In the genomic region with DNA sequence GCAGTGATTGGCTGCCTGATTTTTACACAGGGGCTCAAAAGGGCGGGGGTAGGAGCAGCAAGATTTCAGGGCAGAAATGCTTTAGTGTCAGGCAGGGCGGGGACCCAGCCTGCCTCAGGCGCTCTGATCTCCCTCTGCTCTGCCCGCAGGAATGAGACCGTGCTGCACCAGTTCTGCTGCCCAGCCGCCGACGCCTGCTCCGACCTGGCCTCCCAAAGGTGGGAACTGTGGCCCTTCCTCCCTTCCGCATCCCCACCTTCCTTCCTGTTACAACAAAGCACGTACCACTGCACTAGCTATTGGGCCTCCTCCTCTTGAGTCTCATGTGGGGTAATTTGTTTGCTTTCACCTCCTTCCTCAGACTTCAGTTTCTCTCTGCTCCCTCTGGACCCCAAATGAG, we compare ENCODE assay signal across 22 cellular contexts. TPM values are rescaled to one million over a fixed set of nuclear protein-coding genes. Genes with fewer than 3 reads are reported as not detected.
DNase-seq lines count a peak whose midpoint lies in the region; ATAC-seq, FAIRE-seq and TF ChIP-seq lines count a peak whose summit lies in the region.
"Had no signal": no experiment of that assay in that cellular context is flagged by ENCODE, and none has a peak within 500 bp of the region (broad histone marks: within the 10 kb centered on the region; RNA-seq: fewer than 3 reads in every experiment).

No MANE protein-coding gene starts in this region.

- TF ChIP-seq POLR2A in GM12892 (IDR thresholded peaks at IDR 0.05; ENCODE audit: low read depth, low read length): no peak

- H2BK12ac ChIP-seq in trophoblast cell (ENCODE audit: low read length): no peak overlapping the region

- TF ChIP-seq CTCF in GM23338 (conservative IDR thresholded peaks at IDR 0.05; ENCODE audit: low read depth in 2 of 2): no peak
- TF ChIP-seq CTCF in astrocyte (IDR thresholded peaks at IDR 0.05; ENCODE audit: insufficient read depth, low read depth, low read length): no peak

- H3K36me3 ChIP-seq in GM23338 (ENCODE audit: insufficient read depth): no peaks in the 10 kb centered on the region
- H3K36me3 ChIP-seq in astrocyte (ENCODE audit: insufficient read depth, low read length): no peaks in the 10 kb centered on the region
- H3K36me3 ChIP-seq in trophoblast cell (ENCODE audit: control insufficient read depth in 1 of 2, insufficient read depth in 2 of 2, low read length in 2 of 2): no peaks in the 10 kb centered on the region
- H3K36me3 ChIP-seq: brain microvascular endothelial cell, heart left ventricle, Peyer's patch had no signal

- FAIRE-seq in astrocyte (lab: Jason Lieb, UNC) (no peak), GM12892 (lab: Jason Lieb, UNC) (no peak)
- FAIRE-seq: G401.6 had no signal

- H3K4me3 ChIP-seq in GM23338 (peak overlapping the region; percentile 42), astrocyte (ENCODE audit: insufficient read depth, low read depth, low read length) (no peak overlapping the region), iPS-18c (ENCODE audit: insufficient read depth, low read depth, low read length) (peak overlapping the region; percentile 31), trophoblast cell (ENCODE audit: low read depth, low read length) (no peak overlapping the region)
- H3K4me3 ChIP-seq: heart left ventricle, Peyer's patch, skin epidermis had no signal

- no peak overlapping the region for H2BK120ac ChIP-seq in trophoblast cell (ENCODE audit: insufficient read depth, low read length, poor library complexity)

- H2BK5ac ChIP-seq in trophoblast cell (ENCODE audit: low read depth, low read length, poor library complexity): no peak overlapping the region

- H3K27me3 ChIP-seq in GM23338 (ENCODE audit: insufficient read depth): peaks cover 4% of the 10 kb centered on the region; the same call in 1 of the 2 replicates
- H3K27me3 ChIP-seq in astrocyte (ENCODE audit: insufficient read depth, low read length): peaks cover 26% of the 10 kb centered on the region
- H3K27me3 ChIP-seq in trophoblast cell (ENCODE audit: insufficient read depth, low read length): no peaks in the 10 kb centered on the region
- H3K27me3 ChIP-seq: Peyer's patch had no signal

- H4K91ac ChIP-seq in trophoblast cell (ENCODE audit: low read depth, low read length): no peak overlapping the region

- H3K4me1 Mint-ChIP-seq in GM23338 (peaks cover 39% of the 10 kb centered on the region), astrocyte (ENCODE audit: low read depth, unreplicated experiment) (peaks cover 31% of the 10 kb centered on the region)
- H3K4me1 Mint-ChIP-seq: activated CD4-positive, alpha-beta T cell treated with anti-CD3 and anti-CD28 coated beads, Interleukin-2, amount 10 ng/mL, durations not matched to agents 24 days and 14 days had no signal

- H2AK5ac ChIP-seq in trophoblast cell (ENCODE audit: low read length): no peak overlapping the region

- H2AFZ ChIP-seq in GM23338: peak overlapping the region; percentile 93
- no peak overlapping the region for H2AFZ ChIP-seq in astrocyte (ENCODE audit: low read depth, low read length)
- no peak overlapping the region for H2AFZ ChIP-seq in trophoblast cell (ENCODE audit: insufficient read depth, low read length, poor library complexity)

- H3K27ac ChIP-seq in GM23338 (ENCODE audit: low read depth): no peak overlapping the region
- no peak overlapping the region for H3K27ac ChIP-seq in astrocyte (ENCODE audit: low read depth, low read length)
- no peak overlapping the region for H3K27ac ChIP-seq in trophoblast cell (ENCODE audit: low read depth, low read length)
- H3K27ac ChIP-seq: brain microvascular endothelial cell, heart left ventricle, Peyer's patch, skin epidermis had no signal

- H3K27ac Mint-ChIP-seq in GM23338: no peak overlapping the region
- no peak overlapping the region for H3K27ac Mint-ChIP-seq in astrocyte (ENCODE audit: unreplicated experiment)
- H3K27ac Mint-ChIP-seq: activated CD4-positive, alpha-beta T cell treated with anti-CD3 and anti-CD28 coated beads, Interleukin-2, amount 10 ng/mL, durations not matched to agents 24 days and 14 days; activated naive CD4-positive, alpha-beta T cell treated with anti-CD3 and anti-CD28 coated beads for 36 hours had no signal

- H3K9me2 ChIP-seq in GM23338 (ENCODE audit: insufficient read depth): no peaks in the 10 kb centered on the region

- peak overlapping the region; percentile 71 for H3K4me2 ChIP-seq in GM23338
- peak overlapping the region; percentile 36 for H3K4me2 ChIP-seq in astrocyte (ENCODE audit: low read length)
- peak overlapping the region; percentile 22 for H3K4me2 ChIP-seq in trophoblast cell (ENCODE audit: low read length)

- H4K20me1 ChIP-seq in GM23338 (replicated peaks; ENCODE audit: insufficient read depth): no peaks in the 10 kb centered on the region
- no peaks in the 10 kb centered on the region for H4K20me1 ChIP-seq in astrocyte (ENCODE audit: insufficient read depth, low read length)

- H3K4ac ChIP-seq in trophoblast cell (ENCODE audit: low read depth, low read length): no peak overlapping the region

- H3K79me1 ChIP-seq in trophoblast cell (ENCODE audit: low read length): no peaks in the 10 kb centered on the region

- H3K9me3 ChIP-seq in astrocyte (ENCODE audit: insufficient read depth, low read depth, low read length): no peaks in the 10 kb centered on the region
- H3K9me3 ChIP-seq in iPS-18c (ENCODE audit: control insufficient read depth, insufficient read depth, low read length): peaks cover 2% of the 10 kb centered on the region
- no peaks in the 10 kb centered on the region for H3K9me3 ChIP-seq in trophoblast cell (ENCODE audit: insufficient read depth, low read depth, low read length)
- H3K9me3 ChIP-seq: heart left ventricle, Peyer's patch had no signal

- no peaks in the 10 kb centered on the region for H3K36me3 Mint-ChIP-seq in GM23338 (ENCODE audit: low read depth)
- H3K36me3 Mint-ChIP-seq in astrocyte (ENCODE audit: low read depth, unreplicated experiment): peaks cover 3% of the 10 kb centered on the region

- no peak overlapping the region for H3K18ac ChIP-seq in trophoblast cell (ENCODE audit: low read length)

- H3K23ac ChIP-seq in trophoblast cell (ENCODE audit: low read length): no peak overlapping the region

- H3K27me3 Mint-ChIP-seq in GM23338 (ENCODE audit: insufficient read depth, low read depth, poor library complexity) (peaks cover 27% of the 10 kb centered on the region), astrocyte (ENCODE audit: low read depth, unreplicated experiment) (peaks cover 25% of the 10 kb centered on the region)

- H3K14ac ChIP-seq in trophoblast cell (ENCODE audit: low read length): no peak overlapping the region

- no peak overlapping the region for H4K8ac ChIP-seq in trophoblast cell (ENCODE audit: low read depth, low read length)

- DNase-seq in GM23338 (ENCODE audit: low spot score) (peak; percentile 58), astrocyte (ENCODE audit: low read depth) (no peak), trophoblast cell (peak in 1 of 2 donors; percentile 37), pons (ENCODE audit: low spot score) (no peak), GM12892 (ENCODE audit: insufficient read length) (no peak)
- DNase-seq in NK-92 treated with Interleukin-12 subunit alpha and Interleukin-12 subunit beta, amount 100 ng/mL, for 24 hours (lab: John Stamatoyannopoulos, UW): no peak
- DNase-seq: activated CD4-positive, alpha-beta T cell treated with anti-CD3 and anti-CD28 coated beads, Interleukin-2, amount 10 ng/mL, durations not matched to agents 24 days and 14 days; activated CD8-positive, alpha-beta memory T cell treated with anti-CD3 and anti-CD28 coated beads, Interleukin-2, amount 50 U/mL, for 48 hours; activated naive CD4-positive, alpha-beta T cell treated with anti-CD3 and anti-CD28 coated beads for 36 hours; brain microvascular endothelial cell; COR-L47; dermis blood vessel endothelial cell; heart left ventricle; KG1; NCI-H2171; NCI-H82; Peyer's patch; stimulated activated CD4-positive, alpha-beta T cell treated with anti-CD3 and anti-CD28 coated beads, Interleukin-4, amount 100 ng/mL, for 24 hours had no signal

- H3K4me1 ChIP-seq in GM23338 (ENCODE audit: insufficient read depth) (peaks cover 31% of the 10 kb centered on the region), astrocyte (ENCODE audit: insufficient read depth, low read length) (peaks cover 2% of the 10 kb centered on the region), trophoblast cell (ENCODE audit: control insufficient read depth in 1 of 2, insufficient read depth in 2 of 2, low read length in 2 of 2) (peaks cover 5 to 6% of the 10 kb centered on the region in 2 experiments)
- H3K4me1 ChIP-seq: heart left ventricle, Peyer's patch had no signal

- H3K4me3 Mint-ChIP-seq in GM23338 (peak overlapping the region; percentile 58), astrocyte (ENCODE audit: unreplicated experiment) (peak overlapping the region; percentile 16)
- H3K4me3 Mint-ChIP-seq: activated CD4-positive, alpha-beta T cell treated with anti-CD3 and anti-CD28 coated beads, Interleukin-2, amount 10 ng/mL, durations not matched to agents 24 days and 14 days; activated naive CD4-positive, alpha-beta T cell treated with anti-CD3 and anti-CD28 coated beads for 36 hours had no signal

- H3K9ac ChIP-seq in astrocyte (ENCODE audit: low read length) (no peak overlapping the region), trophoblast cell (ENCODE audit: low read length) (no peak overlapping the region)

- no peak overlapping the region for H4K12ac ChIP-seq in trophoblast cell (ENCODE audit: low read depth, low read length)

- no peaks in the 10 kb centered on the region for H3F3A ChIP-seq in GM23338 (replicated peaks; ENCODE audit: low read depth)

- peaks cover 8% of the 10 kb centered on the region for H3K9me3 Mint-ChIP-seq in GM23338
- H3K9me3 Mint-ChIP-seq in astrocyte (ENCODE audit: unreplicated experiment): peaks cover 1% of the 10 kb centered on the region
- H3K9me3 Mint-ChIP-seq: activated CD4-positive, alpha-beta T cell treated with anti-CD3 and anti-CD28 coated beads, Interleukin-2, amount 10 ng/mL, durations not matched to agents 24 days and 14 days; activated naive CD4-positive, alpha-beta T cell treated with anti-CD3 and anti-CD28 coated beads for 36 hours had no signal

- H3K79me2 ChIP-seq in GM23338 (replicated peaks; ENCODE audit: insufficient read depth) (no peaks in the 10 kb centered on the region), astrocyte (ENCODE audit: insufficient read depth, low read length) (no peaks in the 10 kb centered on the region), trophoblast cell (ENCODE audit: control insufficient read depth, insufficient read depth, low read length, poor library complexity) (no peaks in the 10 kb centered on the region)

- WGBS in trophoblast cell (ENCODE audit: extremely low coverage, insufficient coverage, insufficient read length): no CpG with 5 or more reads among the region's 11 CpGs

- ATAC-seq in GM23338: peak; percentile 72
- no peak for ATAC-seq in GM18861 (IDR thresholded peaks at IDR 0.05; ENCODE audit: unreplicated experiment)

TF ChIP-seq in GM23338, 12 proteins besides CTCF, POLR2A, EP300 and RAD21:
- TF ChIP-seq STAT1 (IDR thresholded peaks at IDR 0.05; ENCODE audit: unreplicated experiment) (no peak), NANOG (IDR thresholded peaks at IDR 0.05; ENCODE audit: borderline replicate concordance) (no peak)

RNA-seq across cellular contexts. Expression of gene IQSEC3, which starts 32.4 kb away (rescaled TPM):
- total RNA-seq in GM23338 (2014; rRNA removed; shearing (Covaris generic)): 2.1 and 3.8 TPM in 2 replicates
- 3.3 and 3.6 TPM in 2 replicates for polyA plus RNA-seq in GM23338 (2016; fragmentation: Nextera tagmentation; extraction: Ambion mirVana)
- total RNA-seq in astrocyte: 0.34 and 0.46 TPM in 2 replicates
- 0.01 and 0.21 TPM in 2 replicates for polyA plus RNA-seq in trophoblast cell (2013)
- polyA plus RNA-seq in GM12892 (2012; ENCODE audit: missing spikeins): not detected

Comparison
In these comparisons a context has a peak if more than half of its experiments do, and no peak if none do; other contexts are left out.
1. H3K4me3 ChIP-seq: peak in GM23338 (single experiment) and iPS-18c (single experiment); none in astrocyte (single experiment) and trophoblast cell (single experiment).
2. Peak in every context shown above with its lines, with median percentiles within 50 percentile points of each other: H3K4me2 ChIP-seq.